Comparison of ENCODE assay signal across 18 cellular contexts in the genomic region with DNA sequence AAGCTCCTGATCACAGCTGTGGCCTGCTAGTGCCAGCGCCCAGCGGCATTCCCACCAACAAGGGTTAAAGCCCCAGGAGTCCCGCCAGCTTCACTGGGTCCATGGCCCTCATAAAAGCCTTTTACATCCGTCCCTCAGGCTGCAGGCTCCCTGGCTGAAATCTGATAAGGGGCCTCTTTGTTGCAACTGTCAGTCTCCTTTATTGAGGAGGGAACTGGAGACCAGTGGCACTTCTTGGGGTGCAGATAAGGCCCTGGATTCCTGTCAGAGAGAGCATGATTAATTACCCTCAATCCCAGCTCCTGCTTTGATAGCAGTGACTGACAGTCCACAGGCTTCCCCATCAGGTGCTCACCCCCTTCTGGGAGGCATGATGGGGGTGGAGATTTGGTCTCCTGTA. TPM values are rescaled to one million over a fixed set of nuclear protein-coding genes. Genes with fewer than 3 reads are reported as not detected.
DNase-seq lines count a peak whose midpoint lies in the region; ATAC-seq, FAIRE-seq and TF ChIP-seq lines count a peak whose summit lies in the region.
"Had no signal": no experiment of that assay in that cellular context is flagged by ENCODE, and none has a peak within 500 bp of the region (broad histone marks: within the 10 kb centered on the region; RNA-seq: fewer than 3 reads in every experiment).

No MANE protein-coding gene starts in this region.

- H3K9ac ChIP-seq in kidney (ENCODE audit: low read length in 2 of 2) = no peak overlapping the region

- no peak for FAIRE-seq in kidney (lab: Jason Lieb, UNC)
- FAIRE-seq: keratinocyte had no signal

- H3K36me3 ChIP-seq in kidney (ENCODE audit: control insufficient read depth in 1 of 2, insufficient read depth in 2 of 2, low read length in 2 of 2) = peaks cover 2 to 6% of the 10 kb centered on the region in 2 donors

- peaks cover 12% of the 10 kb centered on the region for H3K4me1 Mint-ChIP-seq in activated naive CD8-positive, alpha-beta T cell treated with anti-CD3 and anti-CD28 coated beads, Interleukin-2, amount 10 ng/mL, durations not matched to agents 7 days and 5 days
- no peaks in the 10 kb centered on the region for H3K4me1 Mint-ChIP-seq in activated naive CD8-positive, alpha-beta T cell treated with anti-CD3 and anti-CD28 coated beads for 36 hours
- H3K4me1 Mint-ChIP-seq: activated CD4-positive, alpha-beta T cell treated with anti-CD3 and anti-CD28 coated beads for 36 hours had no signal

- peaks cover 6% of the 10 kb centered on the region for H3K36me3 Mint-ChIP-seq in activated naive CD8-positive, alpha-beta T cell treated with anti-CD3 and anti-CD28 coated beads, Interleukin-2, amount 10 ng/mL, durations not matched to agents 7 days and 5 days
- H3K36me3 Mint-ChIP-seq in activated naive CD8-positive, alpha-beta T cell treated with anti-CD3 and anti-CD28 coated beads for 36 hours = no peaks in the 10 kb centered on the region

- intact Hi-C loops in kidney (cut with DNase I) = no loop called here
- intact Hi-C loops in cardiac septum (cut with DNase I) = no loop called here

- no peak for DNase-seq in activated naive CD8-positive, alpha-beta T cell treated with anti-CD3 and anti-CD28 coated beads, Interleukin-2, amount 10 ng/mL, durations not matched to agents 7 days and 5 days
- no peak for DNase-seq in activated naive CD8-positive, alpha-beta T cell treated with anti-CD3 and anti-CD28 coated beads for 36 hours
- DNase-seq in kidney = peak; percentile 51
- peak; percentile 63 for DNase-seq in superior temporal gyrus (ENCODE audit: extremely low spot score)
- DNase-seq in HPDE6-E6E7 (ENCODE audit: extremely low spot score) = no peak
- DNase-seq in left lobe of liver (ENCODE audit: low spot score) = no peak
- DNase-seq in cardiac septum (ENCODE audit: low spot score) = no peak
- DNase-seq: activated CD4-positive, alpha-beta T cell treated with anti-CD3 and anti-CD28 coated beads for 36 hours; mucosa of descending colon; NCI-H1694 treated with DMSO at 0.1 percent for 48 hours; NCI-H526; stimulated activated naive CD8-positive, alpha-beta T cell treated with anti-CD3 and anti-CD28 coated beads, Interleukin-15, amount 100 ng/mL, for 72 hours; SW 1271 had no signal

- H3K4me1 ChIP-seq in kidney (ENCODE audit: control insufficient read depth in 1 of 2, insufficient read depth in 1 of 2, low read depth in 1 of 2, low read length in 2 of 2) = peaks cover 0 to 3% of the 10 kb centered on the region in 2 donors

- peak overlapping the region; percentile 8; the same call in 1 of the 2 replicates for H3K27ac ChIP-seq in VCaP
- no peak overlapping the region for H3K27ac ChIP-seq in kidney (ENCODE audit: low read depth in 2 of 2, low read length in 2 of 2)
- H3K27ac ChIP-seq: ascending aorta, coronary artery had no signal

- H3K9me3 Mint-ChIP-seq in activated naive CD8-positive, alpha-beta T cell treated with anti-CD3 and anti-CD28 coated beads, Interleukin-2, amount 10 ng/mL, durations not matched to agents 7 days and 5 days = no peaks in the 10 kb centered on the region
- no peaks in the 10 kb centered on the region for H3K9me3 Mint-ChIP-seq in activated naive CD8-positive, alpha-beta T cell treated with anti-CD3 and anti-CD28 coated beads for 36 hours
- H3K9me3 Mint-ChIP-seq: stimulated activated naive CD8-positive, alpha-beta T cell treated with anti-CD3 and anti-CD28 coated beads, Interleukin-15, amount 100 ng/mL, for 72 hours had no signal

- TF ChIP-seq CTCF in VCaP (conservative IDR thresholded peaks at IDR 0.05) (no peak), kidney (IDR thresholded peaks at IDR 0.05; ENCODE audit: borderline replicate concordance, extremely low read depth, insufficient read depth) (no peak)

- H3K27me3 Mint-ChIP-seq in activated naive CD8-positive, alpha-beta T cell treated with anti-CD3 and anti-CD28 coated beads, Interleukin-2, amount 10 ng/mL, durations not matched to agents 7 days and 5 days = no peaks in the 10 kb centered on the region
- no peaks in the 10 kb centered on the region for H3K27me3 Mint-ChIP-seq in activated naive CD8-positive, alpha-beta T cell treated with anti-CD3 and anti-CD28 coated beads for 36 hours
- H3K27me3 Mint-ChIP-seq: activated CD4-positive, alpha-beta T cell treated with anti-CD3 and anti-CD28 coated beads for 36 hours; stimulated activated naive CD8-positive, alpha-beta T cell treated with anti-CD3 and anti-CD28 coated beads, Interleukin-15, amount 100 ng/mL, for 72 hours had no signal

- H3K9me3 ChIP-seq in kidney (ENCODE audit: control insufficient read depth in 1 of 2, low read length in 2 of 2) = no peaks in the 10 kb centered on the region
- H3K9me3 ChIP-seq: ascending aorta, mucosa of descending colon had no signal

- H3K4me3 Mint-ChIP-seq in activated naive CD8-positive, alpha-beta T cell treated with anti-CD3 and anti-CD28 coated beads, Interleukin-2, amount 10 ng/mL, durations not matched to agents 7 days and 5 days = no peak overlapping the region
- no peak overlapping the region for H3K4me3 Mint-ChIP-seq in activated naive CD8-positive, alpha-beta T cell treated with anti-CD3 and anti-CD28 coated beads for 36 hours
- H3K4me3 Mint-ChIP-seq: activated CD4-positive, alpha-beta T cell treated with anti-CD3 and anti-CD28 coated beads for 36 hours; stimulated activated naive CD8-positive, alpha-beta T cell treated with anti-CD3 and anti-CD28 coated beads, Interleukin-15, amount 100 ng/mL, for 72 hours had no signal

- H3K27ac Mint-ChIP-seq in activated naive CD8-positive, alpha-beta T cell treated with anti-CD3 and anti-CD28 coated beads, Interleukin-2, amount 10 ng/mL, durations not matched to agents 7 days and 5 days = peak overlapping the region; percentile 22
- no peak overlapping the region for H3K27ac Mint-ChIP-seq in activated naive CD8-positive, alpha-beta T cell treated with anti-CD3 and anti-CD28 coated beads for 36 hours
- H3K27ac Mint-ChIP-seq: activated CD4-positive, alpha-beta T cell treated with anti-CD3 and anti-CD28 coated beads for 36 hours had no signal

- POLR2A ChIA-PET in activated naive CD8-positive, alpha-beta T cell treated with anti-CD3 and anti-CD28 coated beads, Interleukin-2, amount 10 ng/mL, durations not matched to agents 7 days and 5 days (lab: Charles Lee) = no interaction called here

- no peak for ATAC-seq in activated naive CD8-positive, alpha-beta T cell treated with anti-CD3 and anti-CD28 coated beads, Interleukin-2, amount 10 ng/mL, durations not matched to agents 7 days and 5 days (ENCODE audit: low read depth)
- ATAC-seq in left lobe of liver = no peak
- ATAC-seq: activated CD4-positive, alpha-beta T cell treated with anti-CD3 and anti-CD28 coated beads for 36 hours; esophagus mucosa; mucosa of descending colon; stimulated activated naive CD8-positive, alpha-beta T cell treated with anti-CD3 and anti-CD28 coated beads, Interleukin-15, amount 100 ng/mL, for 72 hours had no signal

- H3K4me3 ChIP-seq in kidney (ENCODE audit: low read length in 2 of 2) = no peak overlapping the region
- H3K4me3 ChIP-seq: ascending aorta, coronary artery, mucosa of descending colon had no signal

RNA-seq across cellular contexts. Expression of a gene that starts 30.9 kb away (rescaled TPM):
- 100 to 1,000 TPM; 134 to 148 TPM for total RNA-seq in activated naive CD8-positive, alpha-beta T cell treated with anti-CD3 and anti-CD28 coated beads, Interleukin-2, amount 10 ng/mL, durations not matched to agents 7 days and 5 days
- 100 to 1,000 TPM; 102 to 103 TPM for total RNA-seq in activated naive CD8-positive, alpha-beta T cell treated with anti-CD3 and anti-CD28 coated beads for 36 hours
- total RNA-seq in kidney (66.3 TPM), left lobe of liver (32.3 TPM), cardiac septum (53.1 TPM)
- 54.1 TPM for polyA plus RNA-seq in kidney (ENCODE audit: insufficient read depth, low read depth, low replicate concordance)

RNA-seq across cellular contexts. Expression of a gene that starts 43.8 kb away (rescaled TPM):
- total RNA-seq in activated naive CD8-positive, alpha-beta T cell treated with anti-CD3 and anti-CD28 coated beads, Interleukin-2, amount 10 ng/mL, durations not matched to agents 7 days and 5 days = 10 to 100 TPM; 39.4 to 43.0 TPM
- 10 to 100 TPM; 23.4 to 23.5 TPM for total RNA-seq in activated naive CD8-positive, alpha-beta T cell treated with anti-CD3 and anti-CD28 coated beads for 36 hours
- total RNA-seq in kidney = 6.2 TPM
- 2.3 TPM for polyA plus RNA-seq in kidney (ENCODE audit: insufficient read depth, low read depth, low replicate concordance)
- total RNA-seq in left lobe of liver = 3.7 TPM
- total RNA-seq in cardiac septum = 2.7 TPM

Comparison
In these comparisons a context has a peak if more than half of its experiments do, and no peak if none do; other contexts are left out.
1. DNase-seq: peak in kidney (single experiment) and superior temporal gyrus (single experiment); none in activated naive CD8-positive, alpha-beta T cell treated with anti-CD3 and anti-CD28 coated beads, Interleukin-2, amount 10 ng/mL, durations not matched to agents 7 days and 5 days (single experiment), activated naive CD8-positive, alpha-beta T cell treated with anti-CD3 and anti-CD28 coated beads for 36 hours (single experiment), HPDE6-E6E7 (single experiment), left lobe of liver (single experiment) and cardiac septum (single experiment).